32 cellular contexts compared by ENCODE assay signal in genomic region chr17:67983289-67983688, GRCh38.
"Had no signal": no experiment of that assay in that cellular context is flagged by ENCODE, and none has a peak within 500 bp of the region (broad histone marks: within the 10 kb centered on the region; RNA-seq: fewer than 3 reads in every experiment).

No MANE protein-coding gene starts in this region.

- FAIRE-seq: TTC549 had no signal

- H3K4me1 ChIP-seq: body of pancreas, upper lobe of right lung had no signal

- H3K27me3 Mint-ChIP-seq: activated CD4-positive, alpha-beta T cell treated with anti-CD3 and anti-CD28 coated beads for 36 hours; activated CD8-positive, alpha-beta memory T cell treated with anti-CD3 and anti-CD28 coated beads, Interleukin-2, amount 10 ng/mL, durations not matched to agents 7 days and 5 days; activated naive CD4-positive, alpha-beta T cell treated with anti-CD3 and anti-CD28 coated beads, Interleukin-2, amount 50 U/mL, for 24 hours; progenitor cell of endocrine pancreas; stimulated activated memory B cell treated with anti-CD40 and anti-IgM and Interleukin-4, amounts not matched to agents 10 μg/mL and 1 μg/mL and 100 μg/mL, for 72 hours; stimulated activated naive CD8-positive, alpha-beta T cell treated with anti-CD3 and anti-CD28 coated beads, Interleukin-15, amount 100 ng/mL, for 72 hours had no signal

- H3K4me3 Mint-ChIP-seq: activated CD4-positive, alpha-beta T cell treated with anti-CD3 and anti-CD28 coated beads for 36 hours; activated CD8-positive, alpha-beta memory T cell treated with anti-CD3 and anti-CD28 coated beads, Interleukin-2, amount 10 ng/mL, durations not matched to agents 7 days and 5 days; activated CD8-positive, alpha-beta T cell treated with anti-CD3 and anti-CD28 coated beads, Interleukin-2, amount 10 ng/mL, durations not matched to agents 7 days and 5 days; activated naive CD4-positive, alpha-beta T cell treated with anti-CD3 and anti-CD28 coated beads, Interleukin-2, amount 50 U/mL, for 24 hours; nephron; stimulated activated memory B cell treated with anti-CD40 and anti-IgM and Interleukin-4, amounts not matched to agents 10 μg/mL and 1 μg/mL and 100 μg/mL, for 72 hours; stimulated activated naive CD8-positive, alpha-beta T cell treated with anti-CD3 and anti-CD28 coated beads, Interleukin-15, amount 100 ng/mL, for 72 hours; T-helper 1 cell treated with Interleukin-12 subunit alpha and Interleukin-12 subunit beta and Interleukin-4 antibody, amounts not matched to agents 30 μg/mL and 1 μg/mL, for 36 hours had no signal

- H3K4me2 ChIP-seq: hepatocyte, smooth muscle cell had no signal

- H3K27ac Mint-ChIP-seq: activated CD4-positive, alpha-beta T cell treated with anti-CD3 and anti-CD28 coated beads for 36 hours; activated CD8-positive, alpha-beta memory T cell treated with anti-CD3 and anti-CD28 coated beads, Interleukin-2, amount 10 ng/mL, durations not matched to agents 7 days and 5 days; activated CD8-positive, alpha-beta T cell treated with anti-CD3 and anti-CD28 coated beads, Interleukin-2, amount 10 ng/mL, durations not matched to agents 7 days and 5 days; activated naive CD4-positive, alpha-beta T cell treated with anti-CD3 and anti-CD28 coated beads, Interleukin-2, amount 50 U/mL, for 24 hours; activated T-helper 2 cell treated with anti-CD3 and anti-CD28 coated beads, Interferon-gamma antibody, Interleukin-2, Interleukin-4, amounts not matched to agents 10 μg/mL and 5 μg/mL and 100 μg/mL, durations not matched to agents 14 hours and 24 hours and 36 hours; progenitor cell of endocrine pancreas; stimulated activated memory B cell treated with anti-CD40 and anti-IgM and Interleukin-4, amounts not matched to agents 10 μg/mL and 1 μg/mL and 100 μg/mL, for 72 hours; stimulated activated naive CD8-positive, alpha-beta T cell treated with anti-CD3 and anti-CD28 coated beads, Interleukin-15, amount 100 ng/mL, for 72 hours; T-helper 1 cell treated with Interleukin-12 subunit alpha and Interleukin-12 subunit beta and Interleukin-4 antibody, amounts not matched to agents 30 μg/mL and 1 μg/mL, for 36 hours had no signal

- ATAC-seq: activated CD4-positive, alpha-beta T cell treated with anti-CD3 and anti-CD28 coated beads for 36 hours; activated CD8-positive, alpha-beta memory T cell treated with anti-CD3 and anti-CD28 coated beads, Interleukin-2, amount 10 ng/mL, durations not matched to agents 7 days and 5 days; activated CD8-positive, alpha-beta T cell treated with anti-CD3 and anti-CD28 coated beads, Interleukin-2, amount 10 ng/mL, durations not matched to agents 7 days and 5 days; body of pancreas; left cardiac atrium; left ventricle myocardium superior; stimulated activated memory B cell treated with anti-CD40 and anti-IgM and Interleukin-4, amounts not matched to agents 10 μg/mL and 1 μg/mL and 100 μg/mL, for 72 hours; stimulated activated naive CD8-positive, alpha-beta T cell treated with anti-CD3 and anti-CD28 coated beads, Interleukin-15, amount 100 ng/mL, for 72 hours; upper lobe of right lung had no signal

- H3K27ac ChIP-seq: body of pancreas, epithelial cell of prostate, esophagus squamous epithelium, hepatocyte, neutrophil, tibial artery, upper lobe of right lung, WERI-Rb-1 had no signal

- H3K4me3 ChIP-seq: body of pancreas, esophagus squamous epithelium, hepatocyte, smooth muscle cell, tibial artery, upper lobe of right lung had no signal

- DNase-seq: activated CD4-positive, alpha-beta T cell treated with anti-CD3 and anti-CD28 coated beads for 36 hours; activated CD8-positive, alpha-beta memory T cell treated with anti-CD3 and anti-CD28 coated beads, Interleukin-2, amount 10 ng/mL, durations not matched to agents 7 days and 5 days; activated CD8-positive, alpha-beta T cell treated with anti-CD3 and anti-CD28 coated beads, Interleukin-2, amount 10 ng/mL, durations not matched to agents 7 days and 5 days; activated T-cell treated with anti-CD3 and anti-CD28 coated beads, Interleukin-2, amount 50 U/mL, for 48 hours; aorta; body of pancreas; esophagus squamous epithelium; foreskin melanocyte; glutamatergic neuron; islet precursor cell; left cardiac atrium; left ventricle myocardium superior; stimulated activated CD4-positive, alpha-beta T cell treated with anti-CD3 and anti-CD28 coated beads, Interleukin-1b, Interleukin-23, amount 100 ng/mL, for 48 hours; stimulated activated CD4-positive, alpha-beta T cell treated with anti-CD3 and anti-CD28 coated beads, Interleukin-4, amount 100 ng/mL, for 4 hours; stimulated activated CD8-positive, alpha-beta memory T cell treated with anti-CD3 and anti-CD28 coated beads, Interleukin-4, amount 100 ng/mL, for 48 hours; stimulated activated naive CD8-positive, alpha-beta T cell treated with anti-CD3 and anti-CD28 coated beads, Interleukin-15, amount 100 ng/mL, for 72 hours; SW 1271; T-helper 9 cell; tibial artery; upper lobe of right lung; WERI-Rb-1 had no signal

- H3K27me3 ChIP-seq: body of pancreas, esophagus squamous epithelium, hepatocyte, neutrophil, tibial artery, upper lobe of right lung had no signal

- H3K79me2 ChIP-seq: hepatocyte had no signal

- H2AFZ ChIP-seq: hepatocyte had no signal

- H3K4me1 Mint-ChIP-seq: activated CD4-positive, alpha-beta T cell treated with anti-CD3 and anti-CD28 coated beads for 36 hours; activated naive CD4-positive, alpha-beta T cell treated with anti-CD3 and anti-CD28 coated beads, Interleukin-2, amount 50 U/mL, for 24 hours; stimulated activated naive CD8-positive, alpha-beta T cell treated with anti-CD3 and anti-CD28 coated beads, Interleukin-15, amount 100 ng/mL, for 72 hours had no signal

- H3K9me3 ChIP-seq: body of pancreas, esophagus squamous epithelium, neutrophil, tibial artery, upper lobe of right lung had no signal

- H3K9me3 Mint-ChIP-seq: activated naive CD4-positive, alpha-beta T cell treated with anti-CD3 and anti-CD28 coated beads, Interleukin-2, amount 50 U/mL, for 24 hours; activated T-helper 2 cell treated with anti-CD3 and anti-CD28 coated beads, Interferon-gamma antibody, Interleukin-2, Interleukin-4, amounts not matched to agents 10 μg/mL and 5 μg/mL and 100 μg/mL, durations not matched to agents 14 hours and 24 hours and 36 hours; nephron; stimulated activated memory B cell treated with anti-CD40 and anti-IgM and Interleukin-4, amounts not matched to agents 10 μg/mL and 1 μg/mL and 100 μg/mL, for 72 hours; stimulated activated naive CD8-positive, alpha-beta T cell treated with anti-CD3 and anti-CD28 coated beads, Interleukin-15, amount 100 ng/mL, for 72 hours; T-helper 1 cell treated with Interleukin-12 subunit alpha and Interleukin-12 subunit beta and Interleukin-4 antibody, amounts not matched to agents 30 μg/mL and 1 μg/mL, for 36 hours had no signal
